Comparison of ENCODE assay signal across 1 cellular context in the genomic region with DNA sequence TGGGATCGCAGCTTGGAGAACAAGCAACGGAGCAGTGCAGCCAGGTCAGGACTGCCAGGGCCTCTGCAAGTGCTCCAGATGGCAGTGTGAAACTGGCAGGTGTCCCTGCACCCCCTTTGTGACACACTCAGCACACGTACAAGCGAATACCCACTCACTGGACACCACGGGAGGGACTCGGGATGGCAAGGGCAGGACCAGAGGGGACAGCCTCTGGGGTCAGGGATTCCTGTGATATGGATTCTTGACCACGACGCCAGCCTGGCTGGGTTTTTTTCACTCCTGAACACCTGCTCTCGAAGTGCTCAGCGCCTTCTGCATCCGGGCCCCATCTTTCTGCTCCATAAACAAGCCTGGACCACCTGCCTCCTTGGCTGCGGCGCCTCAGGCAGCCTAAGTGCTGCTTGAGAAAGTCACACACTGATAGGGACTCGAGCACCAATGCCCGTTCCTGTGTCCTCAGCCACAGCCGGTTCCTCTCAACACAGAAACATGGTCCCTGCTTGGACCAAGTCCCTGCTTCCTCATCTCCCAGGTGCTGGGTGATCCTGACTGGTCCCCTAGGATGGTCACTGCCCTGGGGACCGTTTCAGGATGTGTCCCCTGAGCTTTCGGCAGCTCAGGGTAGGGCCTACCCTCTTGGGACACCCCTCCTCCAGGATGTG.
TF ChIP-seq lines count a peak whose summit lies in the region.

No MANE protein-coding gene starts in this region.

TF ChIP-seq in WTC11, 78 proteins besides CTCF, POLR2A, EP300 and RAD21:
- TF ChIP-seq ERG (CRISPR knock-in tag; IDR thresholded peaks at IDR 0.05) = no peak
